ENCODE assay signal across 12 cellular contexts in genomic region chr22:24431309-24432034, GRCh38. TPM values are rescaled to one million over a fixed set of nuclear protein-coding genes. Genes with fewer than 3 reads are reported as not detected.
A peak's percentile ranks its signal among the peaks of the same experiment; 100 is the strongest.
DNase-seq lines count a peak whose midpoint lies in the region; ATAC-seq, FAIRE-seq and TF ChIP-seq lines count a peak whose summit lies in the region.
"Had no signal": no experiment of that assay in that cellular context is flagged by ENCODE, and none has a peak within 500 bp of the region (broad histone marks: within the 10 kb centered on the region; RNA-seq: fewer than 3 reads in every experiment).

No MANE protein-coding gene starts in this region.

- H3K18ac ChIP-seq in IMR-90 (ENCODE audit: low read depth, low read length), result no peak overlapping the region

- no peak overlapping the region for H3K4ac ChIP-seq in IMR-90 (ENCODE audit: low read depth, low read length)

- no peak overlapping the region for H2AFZ ChIP-seq in IMR-90 (replicated peaks; ENCODE audit: low read length, poor library complexity)
- no peak overlapping the region for H2AFZ ChIP-seq in GM12878 (ENCODE audit: control insufficient read depth, low read depth, low read length)

- TF ChIP-seq EP300 in GM12878 (IDR thresholded peaks at IDR 0.05; ENCODE audit: borderline replicate concordance in 1 of 2, control insufficient read depth in 1 of 2, low read depth in 2 of 2, low read length in 2 of 2), result no peak

- dilution Hi-C loops in IMR-90 (cut with HindIII; ENCODE audit: low sequenced_read_pairs, unreplicated experiment), result no loop called here

- H4K20me1 ChIP-seq in IMR-90 (ENCODE audit: insufficient read depth, low read length), result no peaks in the 10 kb centered on the region; the same call in 1 of the 2 replicates
- H4K20me1 ChIP-seq in GM12878 (ENCODE audit: control insufficient read depth, insufficient read depth), result no peaks in the 10 kb centered on the region

- no peak overlapping the region for H3K27ac ChIP-seq in IMR-90 (ENCODE audit: insufficient read depth, low read length)
- H3K27ac ChIP-seq in GM12878 (ENCODE audit: control insufficient read depth, insufficient read depth), result peak overlapping the region; percentile 62
- H3K27ac ChIP-seq: cardiac muscle cell, pancreas had no signal

- H4K8ac ChIP-seq in IMR-90 (ENCODE audit: low read depth in 2 of 2, low read length in 2 of 2), result no peak overlapping the region

- H3K4me2 ChIP-seq in IMR-90 (ENCODE audit: low read depth, low read length) (no peak overlapping the region), GM12878 (ENCODE audit: control insufficient read depth, insufficient read depth) (peak overlapping the region; percentile 83; the same call in 1 of the 2 replicates)

- no peak overlapping the region for H3K14ac ChIP-seq in IMR-90 (replicated peaks; ENCODE audit: low read depth, low read length)

- 94% methylated on average over 3 of the region's 9 CpGs; no CpG with 5 or more reads in 1 of the 2 experiments for WGBS in IMR-90 (ENCODE audit: extremely low coverage in 2 of 2, insufficient read length in 1 of 2), 2 experiments
- WGBS in GM12878 (ENCODE audit: insufficient coverage, insufficient replicate concordance, low lambda C conversion rate, missing lambda C conversion rate), result 78% methylated on average over 9 of the region's 9 CpGs

- DNase-seq in CD14-positive monocyte (ENCODE audit: low spot score) (no peak), IMR-90 (no peak), GM12878 (ENCODE audit: low read depth, low spot score) (no peak), C1 segment of cervical spinal cord (lab: John Stamatoyannopoulos, UW) (no peak), frontal cortex (ENCODE audit: low spot score in 2 of 2) (no peak), glutamatergic neuron (no peak)
- DNase-seq: NCI-H510A treated with DMSO at 0.1 percent for 48 hours had no signal

- POLR2A ChIA-PET in IMR-90 (lab: Charles Lee; ENCODE audit: unreplicated experiment) (no interaction called here), GM12878 (lab: Charles Lee) (interaction anchor here (1.5 kb wide), 1 partner anchor 83 kb away, joined by 3 read pairs; no protein-coding TSS in a partner anchor)

- CTCF ChIA-PET in IMR-90 (lab: Yijun Ruan, JAX), result no interaction called here
- CTCF ChIA-PET in GM12878 (lab: Yijun Ruan, JAX), result interaction anchor here (1.2 to 19.9 kb wide), 4 partner anchors 8 to 90 kb away, joined by 3 to 332 read pairs (median 7); no protein-coding TSS in a partner anchor

- H3K4me3 ChIP-seq in IMR-90 (ENCODE audit: insufficient read depth, low read depth, low read length) (no peak overlapping the region), GM12878 (no peak overlapping the region; the same call in 1 of the 2 replicates)
- H3K4me3 ChIP-seq: cardiac muscle cell, pancreas had no signal

- H2BK15ac ChIP-seq in IMR-90 (ENCODE audit: low read depth, low read length), result no peak overlapping the region

- peak overlapping the region in 6 of 7 donors; percentile 19 to 99 (median 80) for H3K27ac Mint-ChIP-seq in CD14-positive monocyte
- H3K27ac Mint-ChIP-seq in nephron, result peak overlapping the region in 2 of 3 experiments; percentile 67 to 96
- H3K27ac Mint-ChIP-seq in glutamatergic neuron (ENCODE audit: unreplicated experiment), result no peak overlapping the region

- H3K4me1 ChIP-seq in IMR-90 (ENCODE audit: control insufficient read depth, insufficient read depth, low read length) (peaks cover 12% of the 10 kb centered on the region), GM12878 (ENCODE audit: control insufficient read depth, insufficient read depth, low read length) (peaks cover 76% of the 10 kb centered on the region)
- H3K4me1 ChIP-seq: pancreas had no signal

- H3K9ac ChIP-seq in IMR-90 (ENCODE audit: low read depth, low read length) (no peak overlapping the region), GM12878 (ENCODE audit: control insufficient read depth, insufficient read depth, low read length) (peak overlapping the region; percentile 4)

- no peaks in the 10 kb centered on the region for H3K36me3 ChIP-seq in IMR-90 (ENCODE audit: control insufficient read depth, insufficient read depth, low read length)
- H3K36me3 ChIP-seq in GM12878 (ENCODE audit: control insufficient read depth in 2 of 2, insufficient read depth in 2 of 2, low read length in 1 of 2), result peaks cover 0 to 10% of the 10 kb centered on the region in 2 experiments; a peak in 2 of 4 replicates
- H3K36me3 ChIP-seq: cardiac muscle cell, pancreas had no signal

- H2BK20ac ChIP-seq in IMR-90 (ENCODE audit: low read depth, low read length), result no peak overlapping the region

- peaks cover 7% of the 10 kb centered on the region; the same call in 1 of the 2 replicates for H3K27me3 ChIP-seq in IMR-90 (ENCODE audit: control insufficient read depth, insufficient read depth, low read length)
- no peaks in the 10 kb centered on the region for H3K27me3 ChIP-seq in GM12878 (replicated peaks in 1 of 2; ENCODE audit: control insufficient read depth in 2 of 2, insufficient read depth in 2 of 2, low read length in 1 of 2)
- H3K27me3 ChIP-seq: cardiac muscle cell, pancreas had no signal

- BruUV-seq in IMR-90 (replicated peaks; lab: Mats Ljungman, UMichigan) (no TSS peak), GM12878 (replicated peaks; lab: Mats Ljungman, UMichigan) (no TSS peak)

- SMC1A ChIA-PET in GM12878 (lab: Charles Lee; ENCODE audit: uncharacterized antibody, unreplicated experiment), result interaction anchor here (0.7 to 10.4 kb wide), 5 partner anchors 32 to 1135 kb away, joined by 3 to 122 read pairs (median 5); no protein-coding TSS in a partner anchor

- peaks cover 83% of the 10 kb centered on the region for H3K79me2 ChIP-seq in GM12878 (ENCODE audit: control insufficient read depth, insufficient read depth, low read length)

- peaks cover 86% of the 10 kb centered on the region for H3K4me1 Mint-ChIP-seq in CD14-positive monocyte
- peaks cover 57% of the 10 kb centered on the region for H3K4me1 Mint-ChIP-seq in nephron
- H3K4me1 Mint-ChIP-seq in glutamatergic neuron (ENCODE audit: low read depth, unreplicated experiment), result peaks cover 24% of the 10 kb centered on the region

- H3K36me3 Mint-ChIP-seq in CD14-positive monocyte (peaks cover 30 to 37% of the 10 kb centered on the region in 2 donors), nephron (ENCODE audit: low read depth) (no peaks in the 10 kb centered on the region), glutamatergic neuron (ENCODE audit: unreplicated experiment) (no peaks in the 10 kb centered on the region)

- no peak overlapping the region for H2BK120ac ChIP-seq in IMR-90 (ENCODE audit: low read depth, low read length)

- no peak overlapping the region; the same call in 1 of the 2 replicates for H2AK5ac ChIP-seq in IMR-90 (ENCODE audit: low read depth, low read length)

- TF ChIP-seq POLR2A in IMR-90 (IDR thresholded peaks at IDR 0.05; ENCODE audit: low read depth, low read length) (no peak), GM12878 (IDR thresholded peaks at IDR 0.05; ENCODE audit: low read depth, low read length) (no peak)

- no peak overlapping the region for H4K91ac ChIP-seq in IMR-90 (ENCODE audit: insufficient read depth, low read depth, low read length)

- H3K56ac ChIP-seq in IMR-90 (ENCODE audit: extremely low read depth, insufficient read depth, low read length), result no peak overlapping the region

- H4K5ac ChIP-seq in IMR-90 (ENCODE audit: low read depth, low read length), result no peak overlapping the region

- no peaks in the 10 kb centered on the region for H3K9me3 ChIP-seq in IMR-90 (ENCODE audit: control insufficient read depth, insufficient read depth, low read length)
- H3K9me3 ChIP-seq in GM12878 (replicated peaks; ENCODE audit: control insufficient read depth, insufficient read depth, low read length), result no peaks in the 10 kb centered on the region
- H3K9me3 ChIP-seq: pancreas had no signal

- H3K79me1 ChIP-seq in IMR-90 (ENCODE audit: low read depth in 1 of 2, low read length in 2 of 2), result no peaks in the 10 kb centered on the region

- TF ChIP-seq RAD21 in IMR-90 (IDR thresholded peaks at IDR 0.05; ENCODE audit: low read length) (no peak), GM12878 (IDR thresholded peaks at IDR 0.05; ENCODE audit: insufficient read depth, low read depth, low read length) (no peak)

- H3K9me3 Mint-ChIP-seq in CD14-positive monocyte (no peaks in the 10 kb centered on the region), nephron (no peaks in the 10 kb centered on the region), glutamatergic neuron (ENCODE audit: unreplicated experiment) (peaks cover 11% of the 10 kb centered on the region)

- ATAC-seq in IMR-90 (ENCODE audit: low read depth) (no peak), GM12878 (no peak), GM21723 (IDR thresholded peaks at IDR 0.05; ENCODE audit: unreplicated experiment) (no peak)

- intact Hi-C loops in CD14-positive monocyte (cut with micrococcal nuclease), result loop anchor here in 1 of 2 donors (5.0 kb wide), 2 partner anchors 51 to 104 kb away; no protein-coding TSS in a partner anchor
- intact Hi-C loops in IMR-90 (cut with micrococcal nuclease), result no loop called here
- intact Hi-C loops in GM12878 (cut with micrococcal nuclease; ENCODE audit: unreplicated experiment), result loop anchor here (10.0 kb wide), 1 partner anchor 107 kb away; no protein-coding TSS in a partner anchor

- H3K27me3 Mint-ChIP-seq in CD14-positive monocyte (ENCODE audit: low read depth in 3 of 3), result peaks cover 5 to 9% (median 6%) of the 10 kb centered on the region in 3 donors
- peaks cover 13% of the 10 kb centered on the region for H3K27me3 Mint-ChIP-seq in nephron (ENCODE audit: low read depth)
- peaks cover 15% of the 10 kb centered on the region for H3K27me3 Mint-ChIP-seq in glutamatergic neuron (ENCODE audit: unreplicated experiment)

- H3K23ac ChIP-seq in IMR-90 (ENCODE audit: low read depth, low read length), result no peak overlapping the region

- H3K4me3 Mint-ChIP-seq in CD14-positive monocyte (no peak overlapping the region), nephron (no peak overlapping the region), glutamatergic neuron (ENCODE audit: unreplicated experiment) (no peak overlapping the region)

- peak overlapping the region; percentile 65 for H2AK9ac ChIP-seq in IMR-90 (replicated peaks; ENCODE audit: low read depth, low read length, poor library complexity)

- RAD21 ChIA-PET in GM12878 (lab: Charles Lee; ENCODE audit: unreplicated experiment), result interaction anchor here (0.6 to 8.1 kb wide), 3 partner anchors 19 to 106 kb away, joined by 3 to 111 read pairs (median 4); no protein-coding TSS in a partner anchor

- H3K9me1 ChIP-seq in IMR-90 (ENCODE audit: insufficient read depth, low read length), result peaks cover 2% of the 10 kb centered on the region

- no peak overlapping the region for H2BK5ac ChIP-seq in IMR-90 (ENCODE audit: low read depth, low read length, poor library complexity, severe bottlenecking)

- no peak for TF ChIP-seq CTCF in CD14-positive monocyte (IDR thresholded peaks at IDR 0.05)
- TF ChIP-seq CTCF in IMR-90 (conservative IDR thresholded peaks at IDR 0.05; ENCODE audit: low read depth, low read length), result no peak
- TF ChIP-seq CTCF in GM12878 (IDR thresholded peaks at IDR 0.05 in 2 of 3, conservative IDR thresholded peaks at IDR 0.05 in 1 of 3; ENCODE audit: control insufficient read depth in 2 of 3, extremely low read depth in 1 of 3, insufficient read depth in 1 of 3, low read depth in 3 of 3, low read length in 3 of 3), result no peak
- no peak for TF ChIP-seq CTCF in nephron (IDR thresholded peaks at IDR 0.05; ENCODE audit: unreplicated experiment in 3 of 3)
- TF ChIP-seq CTCF in glutamatergic neuron (IDR thresholded peaks at IDR 0.05; ENCODE audit: partially characterized antibody, unreplicated experiment), result no peak

- FAIRE-seq in GM12878 (lab: Jason Lieb, UNC) (no peak), frontal cortex (lab: Jason Lieb, UNC) (no peak)
- FAIRE-seq: islet of Langerhans, pancreas had no signal

- in situ Hi-C loops in IMR-90 (cut with MboI; ENCODE audit: low sequenced_read_pairs), result no loop called here
- in situ Hi-C loops in GM12878 (cut with MboI), result loop anchor here (5.0 kb wide), 1 partner anchor 86 kb away; no protein-coding TSS in a partner anchor

RNA-seq across cellular contexts. Expression of gene ADORA2A, which starts 4.1 kb away (rescaled TPM):
- polyA plus RNA-seq in CD14-positive monocyte (1 to 10 TPM; 5.8 to 6.5 TPM), IMR-90 (2012; rRNA removed) (0.76 and 1.1 TPM in 2 replicates), GM12878 (2011; rRNA removed) (16.2 and 31.2 TPM in 2 replicates), GM12878 (2014; fragmentation: Illumina TruSeq; extraction: Trizol) (4.6 and 15.9 TPM in 2 replicates), GM12878 (2014; fragmentation: Nextera tagmentation; extraction: Ambion mirVana) (1 to 10 TPM in 1 of 2 experiments, under 1 TPM in 1; 0.69 to 1.6 TPM), GM12878 (2014; rRNA removed) (29.6 and 30.5 TPM in 2 replicates), GM12878 (2016; fragmentation: Nextera tagmentation; extraction: Ambion mirVana) (10 to 100 TPM; 15.8 to 20.6 TPM)
- total RNA-seq in IMR-90 (2012; rRNA removed) (0.28 and 0.36 TPM in 2 replicates), GM12878 (2014; rRNA removed) (27.4 and 28.5 TPM in 2 replicates), GM12878 (2014; rRNA removed; fragmentation: Illumina TruSeq; extraction: Trizol) (10.5 and 10.9 TPM in 2 replicates), GM12878 (2021) (22.9 and 23.6 TPM in 2 replicates), frontal cortex (6.5 TPM), glutamatergic neuron (ENCODE audit: unreplicated experiment) (15.9 TPM)
- 1.3 and 1.6 TPM in 2 replicates for polyA plus RNA-seq in IMR-90 (2012; cell fraction: cytosol; rRNA removed)
- polyA plus RNA-seq in IMR-90 (2012; cell fraction: nucleus; rRNA removed; ENCODE audit: low replicate concordance), result 2.9 and 7.6 TPM in 2 replicates
- 55.4 and 60.9 TPM in 2 replicates for total RNA-seq in GM12878 (2013; cell fraction: nucleolus; rRNA removed)
- 9.5 TPM for polyA plus RNA-seq in GM12878 (2011; ENCODE audit: low read depth)
- 49.3 and 77.4 TPM in 2 replicates for polyA plus RNA-seq in GM12878 (2011; cell fraction: cytosol; rRNA removed)
- polyA plus RNA-seq in GM12878 (2011; cell fraction: nucleus; rRNA removed), result 45.4 and 47.1 TPM in 2 replicates
- 22.8 and 28.8 TPM in 2 replicates for polyA plus RNA-seq in GM12878 (2012)
- polyA minus RNA-seq in GM12878 (2011; rRNA and poly(A)+ RNA removed), result 38.3 and 56.7 TPM in 2 replicates
- 11.3 and 12.3 TPM in 2 replicates for polyA minus RNA-seq in GM12878 (2011; cell fraction: cytosol; rRNA and poly(A)+ RNA removed)
- polyA minus RNA-seq in GM12878 (2011; cell fraction: nucleus; rRNA and poly(A)+ RNA removed), result 15.4 and 23.7 TPM in 2 replicates
